In the genomic region with DNA sequence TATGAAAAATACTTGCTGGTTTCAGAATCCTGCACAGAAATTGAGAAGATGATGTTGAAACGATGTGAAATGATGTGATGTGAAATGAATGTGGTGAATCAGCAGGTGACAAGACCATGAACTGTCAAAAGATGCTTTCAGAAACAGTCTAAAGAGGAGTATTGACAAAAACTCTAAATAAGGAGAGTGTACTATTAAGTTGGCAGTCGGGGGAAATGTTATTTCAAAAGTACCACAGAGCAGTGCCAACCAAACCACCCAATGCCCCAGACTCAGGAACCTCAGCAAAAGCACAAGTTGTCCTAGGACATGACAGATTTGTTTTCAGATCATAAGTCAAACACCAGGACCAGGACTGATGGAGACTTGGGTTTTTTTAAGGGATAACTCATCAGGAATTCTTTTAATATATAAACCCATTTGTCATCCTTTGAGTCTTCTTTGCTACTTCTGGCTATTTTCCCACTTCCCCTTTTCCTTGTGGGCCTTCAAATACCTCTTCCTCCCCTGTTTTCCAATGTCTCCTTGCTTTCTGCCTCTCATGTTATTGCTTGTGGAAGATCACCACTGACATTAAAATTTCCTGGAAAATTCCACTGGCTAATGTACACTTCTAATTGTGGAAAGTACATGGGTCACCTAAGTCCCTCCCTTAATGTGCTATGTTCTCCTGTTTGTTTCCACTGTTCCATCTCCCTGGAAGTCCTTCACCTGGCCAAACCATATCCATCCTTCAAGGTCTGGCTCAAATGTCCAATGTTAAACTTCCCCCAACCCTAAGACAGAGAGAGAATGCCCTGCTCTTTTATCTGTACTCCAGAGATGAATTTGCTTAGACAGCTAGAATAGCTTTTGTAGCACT, we compare ENCODE assay signal across 1 cellular context.
TF ChIP-seq lines count a peak whose summit lies in the region.

No MANE protein-coding gene starts in this region.

TF ChIP-seq in HCT116, 20 proteins besides CTCF, POLR2A, EP300 and RAD21 (continued from another document):
- TF ChIP-seq, protein P1, sequence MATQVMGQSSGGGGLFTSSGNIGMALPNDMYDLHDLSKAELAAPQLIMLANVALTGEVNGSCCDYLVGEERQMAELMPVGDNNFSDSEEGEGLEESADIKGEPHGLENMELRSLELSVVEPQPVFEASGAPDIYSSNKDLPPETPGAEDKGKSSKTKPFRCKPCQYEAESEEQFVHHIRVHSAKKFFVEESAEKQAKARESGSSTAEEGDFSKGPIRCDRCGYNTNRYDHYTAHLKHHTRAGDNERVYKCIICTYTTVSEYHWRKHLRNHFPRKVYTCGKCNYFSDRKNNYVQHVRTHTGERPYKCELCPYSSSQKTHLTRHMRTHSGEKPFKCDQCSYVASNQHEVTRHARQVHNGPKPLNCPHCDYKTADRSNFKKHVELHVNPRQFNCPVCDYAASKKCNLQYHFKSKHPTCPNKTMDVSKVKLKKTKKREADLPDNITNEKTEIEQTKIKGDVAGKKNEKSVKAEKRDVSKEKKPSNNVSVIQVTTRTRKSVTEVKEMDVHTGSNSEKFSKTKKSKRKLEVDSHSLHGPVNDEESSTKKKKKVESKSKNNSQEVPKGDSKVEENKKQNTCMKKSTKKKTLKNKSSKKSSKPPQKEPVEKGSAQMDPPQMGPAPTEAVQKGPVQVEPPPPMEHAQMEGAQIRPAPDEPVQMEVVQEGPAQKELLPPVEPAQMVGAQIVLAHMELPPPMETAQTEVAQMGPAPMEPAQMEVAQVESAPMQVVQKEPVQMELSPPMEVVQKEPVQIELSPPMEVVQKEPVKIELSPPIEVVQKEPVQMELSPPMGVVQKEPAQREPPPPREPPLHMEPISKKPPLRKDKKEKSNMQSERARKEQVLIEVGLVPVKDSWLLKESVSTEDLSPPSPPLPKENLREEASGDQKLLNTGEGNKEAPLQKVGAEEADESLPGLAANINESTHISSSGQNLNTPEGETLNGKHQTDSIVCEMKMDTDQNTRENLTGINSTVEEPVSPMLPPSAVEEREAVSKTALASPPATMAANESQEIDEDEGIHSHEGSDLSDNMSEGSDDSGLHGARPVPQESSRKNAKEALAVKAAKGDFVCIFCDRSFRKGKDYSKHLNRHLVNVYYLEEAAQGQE (IDR thresholded peaks at IDR 0.05; ENCODE audit: low read depth) = no peak
- TF ChIP-seq SP1 (IDR thresholded peaks at IDR 0.05; ENCODE audit: low read depth) = no peak
- TF ChIP-seq SRF (IDR thresholded peaks at IDR 0.05; ENCODE audit: low read depth) = no peak
- no peak for TF ChIP-seq TCF7L2 (IDR thresholded peaks at IDR 0.05; ENCODE audit: borderline replicate concordance, extremely low read depth, insufficient read depth, insufficient read length)
- TF ChIP-seq POLR2AphosphoS5 (IDR thresholded peaks at IDR 0.05; ENCODE audit: low read depth, low read length) = no peak
- TF ChIP-seq, protein P2, sequence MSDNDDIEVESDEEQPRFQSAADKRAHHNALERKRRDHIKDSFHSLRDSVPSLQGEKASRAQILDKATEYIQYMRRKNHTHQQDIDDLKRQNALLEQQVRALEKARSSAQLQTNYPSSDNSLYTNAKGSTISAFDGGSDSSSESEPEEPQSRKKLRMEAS (IDR thresholded peaks at IDR 0.05) = no peak
- no peak for TF ChIP-seq FOSL1 (IDR thresholded peaks at IDR 0.05; ENCODE audit: low read depth)
- TF ChIP-seq, protein P3, sequence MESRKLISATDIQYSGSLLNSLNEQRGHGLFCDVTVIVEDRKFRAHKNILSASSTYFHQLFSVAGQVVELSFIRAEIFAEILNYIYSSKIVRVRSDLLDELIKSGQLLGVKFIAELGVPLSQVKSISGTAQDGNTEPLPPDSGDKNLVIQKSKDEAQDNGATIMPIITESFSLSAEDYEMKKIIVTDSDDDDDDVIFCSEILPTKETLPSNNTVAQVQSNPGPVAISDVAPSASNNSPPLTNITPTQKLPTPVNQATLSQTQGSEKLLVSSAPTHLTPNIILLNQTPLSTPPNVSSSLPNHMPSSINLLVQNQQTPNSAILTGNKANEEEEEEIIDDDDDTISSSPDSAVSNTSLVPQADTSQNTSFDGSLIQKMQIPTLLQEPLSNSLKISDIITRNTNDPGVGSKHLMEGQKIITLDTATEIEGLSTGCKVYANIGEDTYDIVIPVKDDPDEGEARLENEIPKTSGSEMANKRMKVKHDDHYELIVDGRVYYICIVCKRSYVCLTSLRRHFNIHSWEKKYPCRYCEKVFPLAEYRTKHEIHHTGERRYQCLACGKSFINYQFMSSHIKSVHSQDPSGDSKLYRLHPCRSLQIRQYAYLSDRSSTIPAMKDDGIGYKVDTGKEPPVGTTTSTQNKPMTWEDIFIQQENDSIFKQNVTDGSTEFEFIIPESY (IDR thresholded peaks at IDR 0.05; ENCODE audit: extremely low read depth, insufficient replicate concordance, low read length) = no peak
- TF ChIP-seq SIN3A (IDR thresholded peaks at IDR 0.05; ENCODE audit: low read depth) = no peak
- TF ChIP-seq EGR1 (IDR thresholded peaks at IDR 0.05; ENCODE audit: low read depth) = no peak
- no peak for TF ChIP-seq JUND (IDR thresholded peaks at IDR 0.05)
- no peak for TF ChIP-seq YY1 (IDR thresholded peaks at IDR 0.05; ENCODE audit: extremely low read depth, insufficient replicate concordance, low read depth, low read length)
- no peak for TF ChIP-seq ELF1 (IDR thresholded peaks at IDR 0.05; ENCODE audit: borderline replicate concordance, low read depth)
- TF ChIP-seq CEBPB (IDR thresholded peaks at IDR 0.05; ENCODE audit: low read depth) = no peak
- no peak for TF ChIP-seq ZNF274 (IDR thresholded peaks at IDR 0.05; ENCODE audit: low read depth, low read length)
- no peak for TF ChIP-seq EZH2 (IDR thresholded peaks at IDR 0.05)
- TF ChIP-seq EZH2phosphoT487 (IDR thresholded peaks at IDR 0.05; ENCODE audit: borderline replicate concordance) = no peak
TF ChIP-seq in HCT116: peak in this region for 0.
